ENCODE assay signal across 1 cellular context in the genomic region with DNA sequence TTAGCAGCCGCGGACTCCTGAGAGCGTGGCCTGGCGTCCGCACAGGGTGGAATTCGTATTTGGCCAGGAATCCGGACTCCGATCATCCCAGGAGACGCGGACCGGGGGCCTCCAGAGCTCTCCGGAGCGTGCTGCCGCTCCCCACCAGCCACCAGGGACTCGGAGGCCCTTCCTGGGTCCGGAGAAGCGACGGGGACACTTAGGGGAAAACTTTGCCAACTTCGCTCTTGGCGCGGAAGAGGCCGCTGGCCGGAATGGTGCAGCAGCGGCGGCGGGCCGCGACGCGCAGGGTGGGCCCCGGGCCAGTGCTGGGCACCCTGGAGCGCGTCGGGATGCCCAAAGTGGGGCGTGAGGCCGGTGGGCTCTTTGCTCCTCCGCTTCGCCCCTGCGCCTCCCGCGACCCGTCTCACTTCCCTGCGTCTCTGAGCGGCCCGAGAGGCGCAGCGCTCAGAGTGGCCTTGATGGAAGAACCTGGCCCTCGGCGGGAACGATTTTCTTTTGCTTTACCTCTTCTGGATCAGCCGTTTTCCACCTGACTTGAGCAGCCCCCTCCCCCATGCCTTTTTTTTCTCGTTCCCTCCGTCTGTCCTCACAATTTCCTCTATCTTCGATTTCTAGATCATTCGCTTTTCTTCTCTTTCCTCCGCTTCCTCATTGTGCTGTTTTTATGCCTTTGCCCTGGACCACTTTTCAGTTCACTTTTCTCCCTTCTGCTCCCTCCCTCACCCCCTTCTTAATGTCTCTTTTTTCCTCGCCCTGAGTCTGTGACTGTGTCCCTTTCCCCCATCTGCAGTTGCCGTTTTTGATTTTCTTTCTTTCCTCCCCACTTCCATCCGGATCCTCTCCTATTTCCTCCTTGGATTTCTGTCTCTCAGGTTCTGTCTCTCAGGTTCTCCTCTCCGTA.
TF ChIP-seq lines count a peak whose summit lies in the region.

No MANE protein-coding gene starts in this region.

TF ChIP-seq in HEK293, 187 proteins besides CTCF, POLR2A, EP300 and RAD21:
- TF ChIP-seq ZNF157 (tag by site-specific recombination; IDR thresholded peaks at IDR 0.05), result no peak
- no peak for TF ChIP-seq PRDM2 (tag by site-specific recombination; IDR thresholded peaks at IDR 0.05; ENCODE audit: borderline replicate concordance)
- 0 out of 2 replicates have a peak, but pooled peaks have one; percentile 28 for TF ChIP-seq ZNF366 (tag by site-specific recombination; conservative IDR thresholded peaks at IDR 0.05)
- no peak for TF ChIP-seq ZNF239 (tag by site-specific recombination; IDR thresholded peaks at IDR 0.05)
- TF ChIP-seq GLI4 (tag by site-specific recombination; IDR thresholded peaks at IDR 0.05), result no peak
- TF ChIP-seq OSR2 (tag by site-specific recombination; IDR thresholded peaks at IDR 0.05), result no peak
